Comparison of ENCODE assay signal across 2 cellular contexts in the genomic region with DNA sequence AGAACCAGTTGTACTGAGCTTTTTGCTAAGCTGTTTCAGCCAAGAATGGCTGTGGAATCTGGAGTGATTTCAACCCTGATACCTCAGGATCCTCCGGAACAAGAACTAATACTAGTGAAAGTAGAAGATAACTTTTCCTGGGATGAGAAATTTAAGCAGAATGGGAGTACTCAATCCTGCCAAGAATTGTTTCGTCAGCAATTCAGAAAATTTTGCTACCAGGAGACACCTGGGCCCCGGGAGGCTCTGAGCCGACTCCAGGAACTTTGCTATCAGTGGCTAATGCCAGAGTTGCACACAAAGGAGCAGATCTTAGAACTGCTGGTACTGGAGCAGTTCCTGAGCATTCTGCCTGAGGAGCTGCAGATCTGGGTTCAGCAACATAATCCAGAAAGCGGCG.
TF ChIP-seq lines count a peak whose summit lies in the region.

No MANE protein-coding gene starts in this region.

TF ChIP-seq in SK-N-SH, 30 proteins besides CTCF, POLR2A, EP300 and RAD21 (continued from another document):
- TF ChIP-seq RFX5 (IDR thresholded peaks at IDR 0.05; ENCODE audit: low read length) (no peak), MXI1 (IDR thresholded peaks at IDR 0.05; ENCODE audit: low read depth, low read length) (no peak), SIN3A (IDR thresholded peaks at IDR 0.05; ENCODE audit: borderline replicate concordance, low read depth, low read length) (no peak), EZH2phosphoT487 (IDR thresholded peaks at IDR 0.05; ENCODE audit: borderline replicate concordance, low read depth) (no peak), JUND (IDR thresholded peaks at IDR 0.05) (no peak), MEF2A (IDR thresholded peaks at IDR 0.05; ENCODE audit: borderline replicate concordance, low read depth) (no peak), RXRA (IDR thresholded peaks at IDR 0.05; ENCODE audit: borderline replicate concordance, low read depth) (no peak), CHD2 (IDR thresholded peaks at IDR 0.05; ENCODE audit: low read length, partially characterized antibody) (no peak), GATA2 (CRISPR knock-in tag; IDR thresholded peaks at IDR 0.05) (no peak), NRF1 (IDR thresholded peaks at IDR 0.05; ENCODE audit: low read depth, low read length) (no peak), FOXJ3 (CRISPR knock-in tag; IDR thresholded peaks at IDR 0.05) (no peak), FOSL2 (IDR thresholded peaks at IDR 0.05; ENCODE audit: borderline replicate concordance, low read depth) (no peak), GABPA (IDR thresholded peaks at IDR 0.05; ENCODE audit: low read depth) (no peak)

TF ChIP-seq in SK-N-SH treated with all-trans-retinoic acid at 6 μM for 48 hours, 23 proteins besides CTCF, POLR2A, EP300 and RAD21 (continued from another document):
- TF ChIP-seq, protein P1, sequence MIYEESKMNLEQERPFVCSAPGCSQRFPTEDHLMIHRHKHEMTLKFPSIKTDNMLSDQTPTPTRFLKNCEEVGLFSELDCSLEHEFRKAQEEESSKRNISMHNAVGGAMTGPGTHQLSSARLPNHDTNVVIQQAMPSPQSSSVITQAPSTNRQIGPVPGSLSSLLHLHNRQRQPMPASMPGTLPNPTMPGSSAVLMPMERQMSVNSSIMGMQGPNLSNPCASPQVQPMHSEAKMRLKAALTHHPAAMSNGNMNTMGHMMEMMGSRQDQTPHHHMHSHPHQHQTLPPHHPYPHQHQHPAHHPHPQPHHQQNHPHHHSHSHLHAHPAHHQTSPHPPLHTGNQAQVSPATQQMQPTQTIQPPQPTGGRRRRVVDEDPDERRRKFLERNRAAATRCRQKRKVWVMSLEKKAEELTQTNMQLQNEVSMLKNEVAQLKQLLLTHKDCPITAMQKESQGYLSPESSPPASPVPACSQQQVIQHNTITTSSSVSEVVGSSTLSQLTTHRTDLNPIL (CRISPR knock-in tag; IDR thresholded peaks at IDR 0.05; ENCODE audit: low read depth), result no peak
- TF ChIP-seq ZNF565 (CRISPR knock-in tag; conservative IDR thresholded peaks at IDR 0.05; ENCODE audit: low read depth) (no peak), TOX (CRISPR knock-in tag; IDR thresholded peaks at IDR 0.05; ENCODE audit: borderline replicate concordance) (no peak), ZNF8 (CRISPR knock-in tag; IDR thresholded peaks at IDR 0.05) (no peak)
